Comparison of ENCODE assay signal across 18 cellular contexts in the genomic region with DNA sequence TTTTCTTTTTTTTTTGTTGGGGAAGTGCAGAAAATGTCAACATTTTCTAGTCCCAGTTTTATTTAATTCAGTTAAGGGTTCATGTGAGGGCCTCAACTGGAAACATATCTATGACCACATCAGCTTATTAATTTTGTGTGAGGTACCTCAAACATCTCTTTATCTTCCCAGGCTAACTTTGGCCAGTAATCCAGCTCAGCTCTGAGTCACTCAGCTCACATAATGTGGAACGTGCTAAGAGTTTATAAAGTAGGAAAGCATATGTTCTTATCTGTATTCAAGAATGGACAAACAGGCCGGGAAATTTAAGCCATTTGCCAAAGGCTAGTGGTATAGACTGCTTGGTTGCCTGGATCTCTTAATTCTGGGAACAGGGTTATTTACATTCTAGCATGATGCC.
DNase-seq lines count a peak whose midpoint lies in the region; ATAC-seq, FAIRE-seq and TF ChIP-seq lines count a peak whose summit lies in the region.
"Had no signal": no experiment of that assay in that cellular context is flagged by ENCODE, and none has a peak within 500 bp of the region (broad histone marks: within the 10 kb centered on the region; RNA-seq: fewer than 3 reads in every experiment).

No MANE protein-coding gene starts in this region.

- no peaks in the 10 kb centered on the region for H3K4me1 ChIP-seq in K562 (replicated peaks in 1 of 2; ENCODE audit: control insufficient read depth in 2 of 2, insufficient read depth in 2 of 2, low read length in 2 of 2)
- H3K4me1 ChIP-seq: uterus had no signal

- H3K9ac ChIP-seq in K562 (ENCODE audit: insufficient read depth in 1 of 2, low read depth in 2 of 2, low read length in 2 of 2): no peak overlapping the region

- intact Hi-C loops in K562 (cut with micrococcal nuclease): no loop called here

- in situ Hi-C loops in K562 (cut with MboI): no loop called here

- H3K36me3 Mint-ChIP-seq in mesothelial cell of epicardium: no peaks in the 10 kb centered on the region

- H3K4me3 Mint-ChIP-seq in mesothelial cell of epicardium: no peak overlapping the region
- H3K4me3 Mint-ChIP-seq: memory B cell had no signal

- no peaks in the 10 kb centered on the region for H3K9me1 ChIP-seq in K562 (ENCODE audit: control insufficient read depth, insufficient read depth, low read length)

- 8% methylated on average over 2 of the region's 2 CpGs for WGBS in K562 (ENCODE audit: insufficient coverage, low coverage, missing lambda C conversion rate)

- BruUV-seq in K562 (replicated peaks; lab: Mats Ljungman, UMichigan): no TSS peak

- FAIRE-seq in K562 (lab: Jason Lieb, UNC): no peak
- FAIRE-seq: GM12878 had no signal

- no peaks in the 10 kb centered on the region for H3K9me3 ChIP-seq in K562 (replicated peaks; ENCODE audit: control insufficient read depth, insufficient read depth, low read depth, low read length)
- H3K9me3 ChIP-seq: uterus had no signal

- TF ChIP-seq CTCF in K562 (IDR thresholded peaks at IDR 0.05 in 2 of 3, conservative IDR thresholded peaks at IDR 0.05 in 1 of 3; ENCODE audit: insufficient read depth in 2 of 3, low read depth in 1 of 3, low read length in 3 of 3): no peak
- no peak for TF ChIP-seq CTCF in mesothelial cell of epicardium (IDR thresholded peaks at IDR 0.05; ENCODE audit: unreplicated experiment)

- DNase-seq in AG20443 (ENCODE audit: low spot score): peak; percentile 57
- peak; percentile 27 for DNase-seq in HT1080 (ENCODE audit: low read depth)
- DNase-seq in K562 (ENCODE audit: extremely low read depth in 1 of 4, low spot score in 3 of 4): no peak
- no peak for DNase-seq in mesothelial cell of epicardium (ENCODE audit: low spot score in 2 of 2, unreplicated experiment in 2 of 2)
- DNase-seq in NCI-H2029 treated with DMSO at 0.1 percent for 48 hours (lab: John Stamatoyannopoulos, UW): no peak
- DNase-seq in globus pallidus (ENCODE audit: low spot score): no peak
- no peak for DNase-seq in stimulated activated CD4-positive, alpha-beta T cell treated with anti-CD3 and anti-CD28 coated beads, Interleukin-2, amount 100 ng/mL, for 24 hours
- no peak for DNase-seq in HuH-7.5 (ENCODE audit: low spot score)
- DNase-seq: activated CD4-positive, CD25-positive, alpha-beta regulatory T cell; activated effector memory CD4-positive, alpha-beta T cell treated with anti-CD3 and anti-CD28 coated beads, Interleukin-2, amount 50 U/mL, for 16 hours; DND-41; effector CD8-positive, alpha-beta T cell; NCI-H187; stimulated activated naive CD4-positive, alpha-beta T cell; uterus had no signal

- TF ChIP-seq POLR2A in K562 (conservative IDR thresholded peaks at IDR 0.05): no peak

- no peak overlapping the region for H3K4me3 ChIP-seq in K562
- H3K4me3 ChIP-seq: GM12878, uterus had no signal

- POLR2A ChIA-PET in K562 (lab: Yijun Ruan, JAX): no interaction called here

- no peaks in the 10 kb centered on the region for H3K36me3 ChIP-seq in K562 (ENCODE audit: control insufficient read depth, insufficient read depth, low read length)
- H3K36me3 ChIP-seq: uterus had no signal

- no peak for TF ChIP-seq EP300 in K562 (IDR thresholded peaks at IDR 0.05; ENCODE audit: low read length)

- H3K27ac Mint-ChIP-seq in mesothelial cell of epicardium: peak overlapping the region; percentile 30
- H3K27ac Mint-ChIP-seq: memory B cell had no signal

- CTCF ChIA-PET in K562 (lab: Yijun Ruan, JAX; ENCODE audit: low intra/inter-chr PET ratio): no interaction called here

- no peak for TF ChIP-seq RAD21 in K562 (CRISPR knock-in tag; conservative IDR thresholded peaks at IDR 0.05 in 1 of 2, IDR thresholded peaks at IDR 0.05 in 1 of 2)

- no peak overlapping the region for H2AFZ ChIP-seq in K562 (ENCODE audit: low read depth, low read length)

- no peaks in the 10 kb centered on the region; a peak in 1 of 5 replicates for H3K27me3 ChIP-seq in K562 (ENCODE audit: control insufficient read depth in 2 of 2, insufficient read depth in 2 of 2, low read length in 2 of 2)
- H3K27me3 ChIP-seq: uterus had no signal

- H3K4me2 ChIP-seq in K562 (ENCODE audit: insufficient read depth, low read length): no peak overlapping the region

- H3K27me3 Mint-ChIP-seq in mesothelial cell of epicardium (ENCODE audit: low read depth): peaks cover 37% of the 10 kb centered on the region
- H3K27me3 Mint-ChIP-seq: memory B cell had no signal

- no peak for ATAC-seq in K562
- ATAC-seq: GM12878, Panc1 had no signal

- no peaks in the 10 kb centered on the region for H4K20me1 ChIP-seq in K562 (replicated peaks; ENCODE audit: control insufficient read depth, insufficient read depth, low read length)

- peaks cover 13% of the 10 kb centered on the region for H3K4me1 Mint-ChIP-seq in mesothelial cell of epicardium

- H3K79me2 ChIP-seq in K562 (ENCODE audit: control insufficient read depth, insufficient read depth, low read length): no peaks in the 10 kb centered on the region

- no peak overlapping the region for H3K27ac ChIP-seq in K562 (ENCODE audit: extremely low read depth, low read depth, low read length)
- H3K27ac ChIP-seq: uterus had no signal

- H3K9me3 Mint-ChIP-seq in mesothelial cell of epicardium: no peaks in the 10 kb centered on the region
- H3K9me3 Mint-ChIP-seq: memory B cell had no signal

TF ChIP-seq in K562, 482 proteins besides CTCF, POLR2A, EP300 and RAD21:
- peak; percentile 78 for TF ChIP-seq FOSL1 (tag; conservative IDR thresholded peaks at IDR 0.05)
- no peak for TF ChIP-seq RBM39 (optimal IDR thresholded peaks at IDR 0.05; ENCODE audit: low read depth, low read length)

Comparison
In these comparisons a context has a peak if more than half of its experiments do, and no peak if none do; other contexts are left out.
1. DNase-seq: peak in AG20443 (single experiment) and HT1080 (single experiment); none in K562 (0 of 4), mesothelial cell of epicardium (0 of 2), NCI-H2029 treated with DMSO at 0.1 percent for 48 hours (single experiment), globus pallidus (single experiment), stimulated activated CD4-positive, alpha-beta T cell treated with anti-CD3 and anti-CD28 coated beads, Interleukin-2, amount 100 ng/mL, for 24 hours (0 of 2) and HuH-7.5 (single experiment).